In genomic region chr3:12470111-12470510, GRCh38 we compare ENCODE assay signal across 26 cellular contexts. TPM values are rescaled to one million over a fixed set of nuclear protein-coding genes. Genes with fewer than 3 reads are reported as not detected.
DNase-seq lines count a peak whose midpoint lies in the region; FAIRE-seq and TF ChIP-seq lines count a peak whose summit lies in the region.
"Had no signal": no experiment of that assay in that cellular context is flagged by ENCODE, and none has a peak within 500 bp of the region (broad histone marks: within the 10 kb centered on the region; RNA-seq: fewer than 3 reads in every experiment).

No MANE protein-coding gene starts in this region.

- no peaks in the 10 kb centered on the region for H3K36me3 Mint-ChIP-seq in glutamatergic neuron (ENCODE audit: unreplicated experiment)
- H3K36me3 Mint-ChIP-seq: activated naive CD8-positive, alpha-beta T cell; CD4-positive, alpha-beta memory T cell; WTC11 had no signal

- H3K27ac ChIP-seq in SK-N-SH (ENCODE audit: low read depth in 2 of 2, low read length in 1 of 2) (no peak overlapping the region), stomach (no peak overlapping the region)
- H3K27ac ChIP-seq: esophagus muscularis mucosa had no signal

- H3K9me3 ChIP-seq in SK-N-SH (no peaks in the 10 kb centered on the region), stomach (no peaks in the 10 kb centered on the region)
- H3K9me3 ChIP-seq: esophagus muscularis mucosa had no signal

- peaks cover 0 to 16% of the 10 kb centered on the region in 2 experiments; a peak in 1 of 4 replicates for H3K4me1 ChIP-seq in SK-N-SH (ENCODE audit: control insufficient read depth in 1 of 2, insufficient read depth in 2 of 2, low read depth in 1 of 2, low read length in 1 of 2)
- H3K4me1 ChIP-seq in stomach: no peaks in the 10 kb centered on the region
- H3K4me1 ChIP-seq: esophagus muscularis mucosa had no signal

- no peaks in the 10 kb centered on the region for H3K27me3 Mint-ChIP-seq in glutamatergic neuron (ENCODE audit: unreplicated experiment)
- H3K27me3 Mint-ChIP-seq: activated naive CD8-positive, alpha-beta T cell had no signal

- H3K27ac Mint-ChIP-seq in glutamatergic neuron (ENCODE audit: unreplicated experiment): no peak overlapping the region
- H3K27ac Mint-ChIP-seq: activated naive CD8-positive, alpha-beta T cell; CD4-positive, alpha-beta memory T cell; WTC11 had no signal

- FAIRE-seq in GM12891 (lab: Jason Lieb, UNC): no peak
- FAIRE-seq: A204.1, keratinocyte had no signal

- TF ChIP-seq CTCF in SK-N-SH (IDR thresholded peaks at IDR 0.05) (no peak), stomach (IDR thresholded peaks at IDR 0.05) (no peak), glutamatergic neuron (IDR thresholded peaks at IDR 0.05; ENCODE audit: partially characterized antibody, unreplicated experiment) (no peak)

- no peak overlapping the region for H2AFZ ChIP-seq in SK-N-SH (ENCODE audit: low read depth)

- no peak overlapping the region for H3K4me2 ChIP-seq in SK-N-SH

- TF ChIP-seq RAD21 in SK-N-SH (IDR thresholded peaks at IDR 0.05; ENCODE audit: low read length): no peak

- WGBS in SK-N-SH (ENCODE audit: low lambda C conversion rate): 61% methylated on average over 5 of the region's 5 CpGs
- 71 to 97% (median 90%) methylated on average over 5 of the region's 5 CpGs for WGBS in stomach, 5 donors

- H3K4me1 Mint-ChIP-seq in glutamatergic neuron (ENCODE audit: low read depth, unreplicated experiment): no peaks in the 10 kb centered on the region

- DNase-seq in activated effector memory CD4-positive, alpha-beta T cell treated with anti-CD3 and anti-CD28 coated beads, Interleukin-2, amount 50 U/mL, for 16 hours: peak; percentile 17
- DNase-seq in activated effector memory CD4-positive, alpha-beta T cell treated with Interleukin-2 at 50 U/mL for 16 hours: no peak
- DNase-seq in SK-N-SH (no peak), fibroblast of peridontal ligament (ENCODE audit: extremely low read depth) (peak; percentile 29), stomach (no peak), DMS53 (lab: John Stamatoyannopoulos, UW) (no peak), glutamatergic neuron (no peak), GM12891 (ENCODE audit: insufficient read length, low spot score) (no peak)
- DNase-seq: activated T-cell treated with anti-CD3 and anti-CD28 coated beads, Interleukin-2, amount 50 U/mL, for 48 hours; CD4-positive, alpha-beta memory T cell; central memory CD4-positive, alpha-beta T cell; DMS79 treated with DMSO at 0.1 percent for 48 hours; effector CD4-positive, alpha-beta T cell; GOT3; hippocampal formation; KBM-7; NCI-H1092 treated with DMSO at 0.1 percent for 48 hours; NCI-H524; SIG-M5; stimulated activated CD8-positive, alpha-beta memory T cell treated with anti-CD3 and anti-CD28 coated beads, Interleukin-4, amount 100 ng/mL, for 48 hours; T-helper 2 cell had no signal

- no peaks in the 10 kb centered on the region for H3F3A ChIP-seq in SK-N-SH (replicated peaks; ENCODE audit: insufficient read depth)

- no peaks in the 10 kb centered on the region for H3K9me2 ChIP-seq in SK-N-SH

- TF ChIP-seq POLR2A in stomach (IDR thresholded peaks at IDR 0.05): no peak
- TF ChIP-seq POLR2A in GM12891 (IDR thresholded peaks at IDR 0.05; ENCODE audit: low read depth, low read length): no peak

- intact Hi-C loops in stomach (cut with DNase I; ENCODE audit: low total_unique reads): no loop called here

- no peaks in the 10 kb centered on the region for H3K9me3 Mint-ChIP-seq in glutamatergic neuron (ENCODE audit: unreplicated experiment)
- H3K9me3 Mint-ChIP-seq: CD4-positive, alpha-beta memory T cell; WTC11 had no signal

- no peak overlapping the region for H3K4me3 Mint-ChIP-seq in glutamatergic neuron (ENCODE audit: unreplicated experiment)
- H3K4me3 Mint-ChIP-seq: activated naive CD8-positive, alpha-beta T cell; CD4-positive, alpha-beta memory T cell; WTC11 had no signal

- no peaks in the 10 kb centered on the region for H3K27me3 ChIP-seq in SK-N-SH (ENCODE audit: insufficient read depth)
- H3K27me3 ChIP-seq in stomach: no peaks in the 10 kb centered on the region

- POLR2A ChIA-PET in SK-N-SH (lab: Yijun Ruan, JAX): no interaction called here

- H3K9ac ChIP-seq in SK-N-SH: no peak overlapping the region

- no peaks in the 10 kb centered on the region for H3K79me2 ChIP-seq in SK-N-SH (ENCODE audit: insufficient read depth)

- CTCF ChIA-PET in SK-N-SH (lab: Yijun Ruan, JAX): interaction anchor here (2.1 to 5.2 kb wide), 3 partner anchors 10 to 335 kb away, joined by 5 to 20 read pairs (median 9); no protein-coding TSS in a partner anchor

- H3K36me3 ChIP-seq in SK-N-SH (replicated peaks in 1 of 2; ENCODE audit: control insufficient read depth in 1 of 2, insufficient read depth in 2 of 2, low read length in 1 of 2) (no peaks in the 10 kb centered on the region), stomach (no peaks in the 10 kb centered on the region)
- H3K36me3 ChIP-seq: esophagus muscularis mucosa had no signal

- TF ChIP-seq EP300 in SK-N-SH (IDR thresholded peaks at IDR 0.05; ENCODE audit: borderline replicate concordance in 1 of 2, low read depth in 1 of 2, low read length in 1 of 2): no peak
- TF ChIP-seq EP300 in stomach (IDR thresholded peaks at IDR 0.05): no peak

- H4K20me1 ChIP-seq in SK-N-SH (ENCODE audit: insufficient read depth): no peaks in the 10 kb centered on the region

- H3K4me3 ChIP-seq in SK-N-SH (ENCODE audit: low read depth in 2 of 2, low read length in 1 of 2): no peak overlapping the region
- no peak overlapping the region for H3K4me3 ChIP-seq in stomach
- H3K4me3 ChIP-seq: esophagus muscularis mucosa had no signal

TF ChIP-seq in SK-N-SH, 30 proteins besides CTCF, POLR2A, EP300 and RAD21:
- TF ChIP-seq JUND (IDR thresholded peaks at IDR 0.05): peak; percentile 50; the same call in 1 of the 2 replicates
- no peak for TF ChIP-seq SMC3 (IDR thresholded peaks at IDR 0.05; ENCODE audit: low read depth, low read length)
- peak; percentile 38; the same call in 1 of the 2 replicates for TF ChIP-seq FOSL2 (IDR thresholded peaks at IDR 0.05; ENCODE audit: borderline replicate concordance, low read depth)
- TF ChIP-seq, protein P1, sequence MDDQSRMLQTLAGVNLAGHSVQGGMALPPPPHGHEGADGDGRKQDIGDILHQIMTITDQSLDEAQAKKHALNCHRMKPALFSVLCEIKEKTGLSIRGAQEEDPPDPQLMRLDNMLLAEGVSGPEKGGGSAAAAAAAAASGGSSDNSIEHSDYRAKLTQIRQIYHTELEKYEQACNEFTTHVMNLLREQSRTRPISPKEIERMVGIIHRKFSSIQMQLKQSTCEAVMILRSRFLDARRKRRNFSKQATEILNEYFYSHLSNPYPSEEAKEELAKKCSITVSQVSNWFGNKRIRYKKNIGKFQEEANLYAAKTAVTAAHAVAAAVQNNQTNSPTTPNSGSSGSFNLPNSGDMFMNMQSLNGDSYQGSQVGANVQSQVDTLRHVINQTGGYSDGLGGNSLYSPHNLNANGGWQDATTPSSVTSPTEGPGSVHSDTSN (IDR thresholded peaks at IDR 0.05): peak; percentile 20; the same call in 1 of the 2 replicates
- TF ChIP-seq TCF12 (IDR thresholded peaks at IDR 0.05): peak; percentile 25; the same call in 1 of the 2 replicates

TF ChIP-seq in GM12891, 5 proteins besides CTCF, POLR2A, EP300 and RAD21:
- TF ChIP-seq SPI1 (IDR thresholded peaks at IDR 0.05; ENCODE audit: low read depth, low read length): no peak

RNA-seq across cellular contexts. Expression of gene TSEN2, which starts 14.2 kb away (rescaled TPM):
- polyA plus RNA-seq in SK-N-SH (2012; rRNA removed) (13.0 and 18.6 TPM in 2 replicates), stomach (10 to 100 TPM; 10.7 to 16.8 (median 11.0) TPM)
- polyA plus RNA-seq in SK-N-SH (2012; cell fraction: cytosol; rRNA removed): 13.2 and 13.4 TPM in 2 replicates
- 27.3 and 45.4 TPM in 2 replicates for polyA plus RNA-seq in SK-N-SH (2012; cell fraction: nucleus; rRNA removed)
- total RNA-seq in stomach (10 to 100 TPM; 12.9 to 43.0 (median 33.9) TPM), glutamatergic neuron (ENCODE audit: unreplicated experiment) (18.6 TPM)
- polyA plus RNA-seq in GM12891 (2012; ENCODE audit: low read depth, missing spikeins): 9.7 TPM

Comparison
In these comparisons a context has a peak if more than half of its experiments do, and no peak if none do; other contexts are left out.
1. DNase-seq: peak in activated effector memory CD4-positive, alpha-beta T cell treated with anti-CD3 and anti-CD28 coated beads, Interleukin-2, amount 50 U/mL, for 16 hours (single experiment) and fibroblast of peridontal ligament (single experiment); none in activated effector memory CD4-positive, alpha-beta T cell treated with Interleukin-2 at 50 U/mL for 16 hours (single experiment), SK-N-SH (single experiment), stomach (single experiment), DMS53 (single experiment), glutamatergic neuron (single experiment) and GM12891 (single experiment).